11 cellular contexts compared by ENCODE assay signal in genomic region chr1:167706931-167707877, GRCh38. TPM values are rescaled to one million over a fixed set of nuclear protein-coding genes. Genes with fewer than 3 reads are reported as not detected.
A peak's percentile ranks its signal among the peaks of the same experiment; 100 is the strongest.
DNase-seq lines count a peak whose midpoint lies in the region; ATAC-seq and TF ChIP-seq lines count a peak whose summit lies in the region.
"Had no signal": no experiment of that assay in that cellular context is flagged by ENCODE, and none has a peak within 500 bp of the region (broad histone marks: within the 10 kb centered on the region; RNA-seq: fewer than 3 reads in every experiment).

No MANE protein-coding gene starts in this region.

- peak overlapping the region; percentile 83 for H3K27ac ChIP-seq in SJSA1
- H3K27ac ChIP-seq: coronary artery had no signal

- no peaks in the 10 kb centered on the region for H3K9me3 Mint-ChIP-seq in activated naive CD4-positive, alpha-beta T cell treated with anti-CD3 and anti-CD28 coated beads, Interleukin-2, amount 50 U/mL, for 24 hours
- no peaks in the 10 kb centered on the region for H3K9me3 Mint-ChIP-seq in stimulated activated naive B cell treated with anti-CD40 and anti-IgM and Interleukin-4, amounts not matched to agents 10 μg/mL and 1 μg/mL and 100 μg/mL, for 72 hours

- in situ Hi-C loops in GM13977 (cut with MboI; ENCODE audit: low pct_unique_long_range_greater_than_20kb, low sequenced_read_pairs, unreplicated experiment), result no loop called here

- peaks cover 10% of the 10 kb centered on the region for H3K36me3 Mint-ChIP-seq in activated naive CD4-positive, alpha-beta T cell treated with anti-CD3 and anti-CD28 coated beads, Interleukin-2, amount 50 U/mL, for 24 hours
- H3K36me3 Mint-ChIP-seq in stimulated activated naive B cell treated with anti-CD40 and anti-IgM and Interleukin-4, amounts not matched to agents 10 μg/mL and 1 μg/mL and 100 μg/mL, for 72 hours, result peaks cover 29 to 38% of the 10 kb centered on the region in 2 donors

- no peaks in the 10 kb centered on the region for H3K9me3 ChIP-seq in SJSA1 (replicated peaks)
- H3K9me3 ChIP-seq: spleen had no signal

- H3K4me3 ChIP-seq in SJSA1, result no peak overlapping the region
- H3K4me3 ChIP-seq: coronary artery, spleen had no signal

- peaks cover 22% of the 10 kb centered on the region for H3K4me1 Mint-ChIP-seq in activated naive CD4-positive, alpha-beta T cell treated with anti-CD3 and anti-CD28 coated beads, Interleukin-2, amount 50 U/mL, for 24 hours
- H3K4me1 Mint-ChIP-seq in stimulated activated naive B cell treated with anti-CD40 and anti-IgM and Interleukin-4, amounts not matched to agents 10 μg/mL and 1 μg/mL and 100 μg/mL, for 72 hours, result peaks cover 51 to 61% of the 10 kb centered on the region in 2 donors

- H3K4me3 Mint-ChIP-seq in activated naive CD4-positive, alpha-beta T cell treated with anti-CD3 and anti-CD28 coated beads, Interleukin-2, amount 50 U/mL, for 24 hours, result no peak overlapping the region
- H3K4me3 Mint-ChIP-seq in stimulated activated naive B cell treated with anti-CD40 and anti-IgM and Interleukin-4, amounts not matched to agents 10 μg/mL and 1 μg/mL and 100 μg/mL, for 72 hours, result peak overlapping the region; percentile 49 to 56

- H3K27me3 Mint-ChIP-seq in activated naive CD4-positive, alpha-beta T cell treated with anti-CD3 and anti-CD28 coated beads, Interleukin-2, amount 50 U/mL, for 24 hours, result no peaks in the 10 kb centered on the region
- no peaks in the 10 kb centered on the region for H3K27me3 Mint-ChIP-seq in stimulated activated naive B cell treated with anti-CD40 and anti-IgM and Interleukin-4, amounts not matched to agents 10 μg/mL and 1 μg/mL and 100 μg/mL, for 72 hours

- no peaks in the 10 kb centered on the region for H3K36me3 ChIP-seq in SJSA1

- no peaks in the 10 kb centered on the region for H3K27me3 ChIP-seq in SJSA1 (replicated peaks)
- H3K27me3 ChIP-seq: spleen had no signal

- peak; percentile 69 for ATAC-seq in HG02759 (IDR thresholded peaks at IDR 0.05; ENCODE audit: unreplicated experiment)
- peak; percentile 65 to 79 for ATAC-seq in stimulated activated naive B cell treated with anti-CD40 and anti-IgM and Interleukin-4, amounts not matched to agents 10 μg/mL and 1 μg/mL and 100 μg/mL, for 72 hours (replicated peaks)

- no peak for TF ChIP-seq CTCF in GM13977 (IDR thresholded peaks at IDR 0.05; ENCODE audit: extremely low read depth, insufficient read depth, missing control alignments)

- peak overlapping the region; percentile 4 for H3K27ac Mint-ChIP-seq in activated naive CD4-positive, alpha-beta T cell treated with anti-CD3 and anti-CD28 coated beads, Interleukin-2, amount 50 U/mL, for 24 hours
- peak overlapping the region; percentile 92 for H3K27ac Mint-ChIP-seq in stimulated activated naive B cell treated with anti-CD40 and anti-IgM and Interleukin-4, amounts not matched to agents 10 μg/mL and 1 μg/mL and 100 μg/mL, for 72 hours

- no peak for DNase-seq in activated naive CD4-positive, alpha-beta T cell treated with anti-CD3 and anti-CD28 coated beads, Interleukin-2, amount 50 U/mL, for 16 hours
- DNase-seq in SJSA1 (ENCODE audit: low read depth in 1 of 2, low spot score in 2 of 2), result peak in 1 of 2 experiments; percentile 28
- DNase-seq in stimulated activated naive B cell treated with anti-CD40 and anti-IgM and Interleukin-4, amounts not matched to agents 10 μg/mL and 1 μg/mL and 100 μg/mL, for 72 hours, result no peak
- no peak for DNase-seq in GM13977 (ENCODE audit: low spot score)
- DNase-seq in activated CD4-positive, alpha-beta T cell treated with anti-CD3 and anti-CD28 coated beads for 48 hours, result no peak
- DNase-seq in NCI-H2107 treated with DMSO at 0.1 percent for 48 hours (lab: John Stamatoyannopoulos, UW; ENCODE audit: unreplicated experiment), result no peak
- DNase-seq: Kasumi-1, spleen had no signal

- peaks cover 60% of the 10 kb centered on the region for H3K4me1 ChIP-seq in SJSA1 (replicated peaks)

RNA-seq across cellular contexts. Expression of gene MPZL1, which starts 14.6 kb away (rescaled TPM):
- 74.1 and 78.5 TPM in 2 replicates for total RNA-seq in SJSA1 (2014; rRNA removed; shearing (Covaris generic))
